Comparison of ENCODE assay signal across 8 cellular contexts in genomic region chr18:62324917-62325805, GRCh38. TPM values are rescaled to one million over a fixed set of nuclear protein-coding genes. Genes with fewer than 3 reads are reported as not detected.
DNase-seq lines count a peak whose midpoint lies in the region; ATAC-seq and TF ChIP-seq lines count a peak whose summit lies in the region.

Gene TNFRSF11A, plus strand, starts transcription at chr18:62325310. Its CDS starts 43 bp downstream, at chr18:62325353.

- POLR2A ChIA-PET in activated CD8-positive, alpha-beta T cell treated with anti-CD3 and anti-CD28 coated beads for 36 hours (lab: Charles Lee): interaction anchor here (1.1 kb wide), 1 partner anchor 10 kb away, joined by 3 read pairs; no protein-coding TSS in a partner anchor

- H3K9me3 ChIP-seq in thyroid gland: no peaks in the 10 kb centered on the region

- H3K36me3 Mint-ChIP-seq in activated CD8-positive, alpha-beta T cell treated with anti-CD3 and anti-CD28 coated beads for 36 hours (ENCODE audit: low read depth): no peaks in the 10 kb centered on the region
- peaks cover 4% of the 10 kb centered on the region for H3K36me3 Mint-ChIP-seq in endothelial cell (ENCODE audit: low read depth, unreplicated experiment)
- no peaks in the 10 kb centered on the region for H3K36me3 Mint-ChIP-seq in natural killer cell

- intact Hi-C loops in activated CD8-positive, alpha-beta T cell treated with anti-CD3 and anti-CD28 coated beads for 36 hours (cut with micrococcal nuclease): no loop called here
- intact Hi-C loops in natural killer cell (cut with micrococcal nuclease): loop anchor here (2.0 kb wide), 1 partner anchor 260 kb away; no protein-coding TSS in a partner anchor
- intact Hi-C loops in thyroid gland (cut with DNase I): no loop called here

- DNase-seq in DMS 273 (lab: John Stamatoyannopoulos, UW; ENCODE audit: unreplicated experiment) (peak; percentile 86), DMS 273 treated with DMSO at 0.1 percent for 48 hours (lab: John Stamatoyannopoulos, UW) (no peak), NCI-H2107 treated with DMSO at 0.1 percent for 48 hours (lab: John Stamatoyannopoulos, UW; ENCODE audit: unreplicated experiment) (peak; percentile 28), endothelial cell (ENCODE audit: low spot score) (peak; percentile 84), natural killer cell (peak; percentile 47), thyroid gland (peak; percentile 49 to 55)
- DNase-seq in activated CD8-positive, alpha-beta T cell treated with anti-CD3 and anti-CD28 coated beads for 36 hours: peak; percentile 67

- TF ChIP-seq CTCF in activated CD8-positive, alpha-beta T cell treated with anti-CD3 and anti-CD28 coated beads for 36 hours (IDR thresholded peaks at IDR 0.05): peak; percentile 64
- TF ChIP-seq CTCF in endothelial cell (IDR thresholded peaks at IDR 0.05; ENCODE audit: unreplicated experiment) (peak; percentile 69), natural killer cell (IDR thresholded peaks at IDR 0.05) (no peak), thyroid gland (IDR thresholded peaks at IDR 0.05) (peak in 2 of 6 experiments; percentile 39 to 63)

- H3K27ac ChIP-seq in thyroid gland: peak within 1 kb of the TSS in 1 of 3 donors; percentile 40

- CTCF ChIA-PET in activated CD8-positive, alpha-beta T cell treated with anti-CD3 and anti-CD28 coated beads for 36 hours (lab: Charles Lee): interaction anchor here (0.6 to 3.3 kb wide), 6 partner anchors 10 to 242 kb away, joined by 3 to 18 read pairs (median 6); no protein-coding TSS in a partner anchor

- H3K4me1 Mint-ChIP-seq in activated CD8-positive, alpha-beta T cell treated with anti-CD3 and anti-CD28 coated beads for 36 hours (ENCODE audit: low read depth): peaks cover 36% of the 10 kb centered on the region
- H3K4me1 Mint-ChIP-seq in endothelial cell (ENCODE audit: unreplicated experiment): peaks cover 72% of the 10 kb centered on the region
- H3K4me1 Mint-ChIP-seq in natural killer cell: peaks cover 37 to 46% of the 10 kb centered on the region in 2 donors

- peak within 1 kb of the TSS; percentile 62 for H3K27ac Mint-ChIP-seq in activated CD8-positive, alpha-beta T cell treated with anti-CD3 and anti-CD28 coated beads for 36 hours
- H3K27ac Mint-ChIP-seq in endothelial cell (ENCODE audit: unreplicated experiment) (peak within 1 kb of the TSS; percentile 92), natural killer cell (peak within 1 kb of the TSS; percentile 17 to 79)

- peaks cover 68% of the 10 kb centered on the region for H3K27me3 Mint-ChIP-seq in activated CD8-positive, alpha-beta T cell treated with anti-CD3 and anti-CD28 coated beads for 36 hours
- H3K27me3 Mint-ChIP-seq in endothelial cell (ENCODE audit: unreplicated experiment): peaks cover 16% of the 10 kb centered on the region
- peaks cover 44 to 48% of the 10 kb centered on the region in 2 donors for H3K27me3 Mint-ChIP-seq in natural killer cell (ENCODE audit: low read depth in 2 of 2)

- WGBS in thyroid gland, 2 donors: 3% methylated on average over 20 to 27 of the region's 99 CpGs

- peaks cover 8 to 14% of the 10 kb centered on the region in 2 donors for H3K4me1 ChIP-seq in thyroid gland

- ATAC-seq in HG02642 (IDR thresholded peaks at IDR 0.05; ENCODE audit: poor library complexity, unreplicated experiment): peak; percentile 76
- peak; percentile 82 for ATAC-seq in activated CD8-positive, alpha-beta T cell treated with anti-CD3 and anti-CD28 coated beads for 36 hours
- ATAC-seq in natural killer cell: peak; percentile 68 to 78 (median 70)

- H3K4me3 ChIP-seq in thyroid gland (replicated peaks in 1 of 3): peak within 1 kb of the TSS; percentile 18 to 40 (median 18)

- TF ChIP-seq POLR2A in thyroid gland (IDR thresholded peaks at IDR 0.05): peak in 1 of 2 donors; percentile 50

- H3K36me3 ChIP-seq in thyroid gland: no peaks in the 10 kb centered on the region

- no peaks in the 10 kb centered on the region for H3K27me3 ChIP-seq in thyroid gland

- no peaks in the 10 kb centered on the region for H3K9me3 Mint-ChIP-seq in activated CD8-positive, alpha-beta T cell treated with anti-CD3 and anti-CD28 coated beads for 36 hours
- no peaks in the 10 kb centered on the region for H3K9me3 Mint-ChIP-seq in endothelial cell (ENCODE audit: unreplicated experiment)
- H3K9me3 Mint-ChIP-seq in natural killer cell: no peaks in the 10 kb centered on the region

- peak within 1 kb of the TSS; percentile 77 for H3K4me3 Mint-ChIP-seq in activated CD8-positive, alpha-beta T cell treated with anti-CD3 and anti-CD28 coated beads for 36 hours
- H3K4me3 Mint-ChIP-seq in endothelial cell (ENCODE audit: unreplicated experiment): peak within 1 kb of the TSS; percentile 100
- H3K4me3 Mint-ChIP-seq in natural killer cell: peak within 1 kb of the TSS; percentile 83

RNA-seq across cellular contexts. Expression of gene TNFRSF11A, which starts in this region (rescaled TPM):
- 1 to 10 TPM; 7.3 to 8.0 TPM for total RNA-seq in activated CD8-positive, alpha-beta T cell treated with anti-CD3 and anti-CD28 coated beads for 36 hours
- 89.9 TPM for total RNA-seq in endothelial cell (ENCODE audit: unreplicated experiment)
- total RNA-seq in natural killer cell: 10 to 100 TPM in 1 of 3 donors, 1 to 10 TPM in 2; 6.9 to 10.9 (median 8.8) TPM
- 10 to 100 TPM in 1 of 4 donors, 1 to 10 TPM in 3; 3.3 to 11.6 (median 6.7) TPM for total RNA-seq in thyroid gland
